In genomic region chr2:152174574-152174973, GRCh38 we compare ENCODE assay signal across 8 cellular contexts. TPM values are rescaled to one million over a fixed set of nuclear protein-coding genes. Genes with fewer than 3 reads are reported as not detected.
DNase-seq lines count a peak whose midpoint lies in the region; ATAC-seq and TF ChIP-seq lines count a peak whose summit lies in the region.

No MANE protein-coding gene starts in this region.

- DNase-seq in GM23248 = no peak
- DNase-seq in glutamatergic neuron = no peak
- DNase-seq in activated CD8-positive, alpha-beta memory T cell treated with anti-CD3 and anti-CD28 coated beads for 24 hours = no peak
- no peak for DNase-seq in NCI-H146 treated with DMSO at 0.1 percent for 48 hours (lab: John Stamatoyannopoulos, UW; ENCODE audit: unreplicated experiment)

- H3K9me3 Mint-ChIP-seq in glutamatergic neuron (ENCODE audit: unreplicated experiment) = peaks cover 2% of the 10 kb centered on the region

- H3K36me3 ChIP-seq in GM23248 (ENCODE audit: low read depth) (no peaks in the 10 kb centered on the region), skeletal muscle satellite cell (ENCODE audit: insufficient read depth, low read length) (no peaks in the 10 kb centered on the region)

- H3K27ac ChIP-seq in GM23248 = 0 out of 2 replicates have a peak overlapping the region, but pooled peaks have one; percentile 92
- H3K27ac ChIP-seq in VCaP = peak overlapping the region; percentile 96

- peaks cover 2% of the 10 kb centered on the region for H3K4me1 Mint-ChIP-seq in glutamatergic neuron (ENCODE audit: low read depth, unreplicated experiment)

- ATAC-seq in HG03460 (IDR thresholded peaks at IDR 0.05; ENCODE audit: unreplicated experiment) (no peak), HG03354 (IDR thresholded peaks at IDR 0.05; ENCODE audit: poor library complexity, severe bottlenecking, unreplicated experiment) (no peak)

- H3K9ac ChIP-seq in GM23248 (peak overlapping the region; percentile 90), skeletal muscle satellite cell (ENCODE audit: low read depth, low read length) (peak overlapping the region; percentile 98)

- H3K79me2 ChIP-seq in GM23248 (ENCODE audit: insufficient read depth) = peaks cover 56% of the 10 kb centered on the region

- no peaks in the 10 kb centered on the region for H3K9me2 ChIP-seq in GM23248 (ENCODE audit: insufficient read depth)

- 2% methylated on average over 7 of the region's 7 CpGs for WGBS in GM23248 (ENCODE audit: low coverage in 1 of 2, low lambda C conversion rate in 2 of 2, missing lambda C conversion rate in 2 of 2), 2 experiments

- H3K4me2 ChIP-seq in GM23248 (ENCODE audit: unreplicated experiment) (peak overlapping the region; percentile 94), skeletal muscle satellite cell (ENCODE audit: low read length) (peak overlapping the region; percentile 88)

- peaks cover 22% of the 10 kb centered on the region for H3F3A ChIP-seq in GM23248 (ENCODE audit: insufficient read depth)

- H3K4me3 Mint-ChIP-seq in glutamatergic neuron (ENCODE audit: unreplicated experiment) = peak overlapping the region; percentile 96

- TF ChIP-seq CTCF in VCaP (conservative IDR thresholded peaks at IDR 0.05) (no peak), glutamatergic neuron (IDR thresholded peaks at IDR 0.05; ENCODE audit: partially characterized antibody, unreplicated experiment) (no peak)

- no peaks in the 10 kb centered on the region for H3K27me3 ChIP-seq in GM23248 (replicated peaks; ENCODE audit: insufficient read depth)
- H3K27me3 ChIP-seq in skeletal muscle satellite cell (ENCODE audit: control insufficient read depth, insufficient read depth, low read length) = no peaks in the 10 kb centered on the region

- in situ Hi-C loops in GM23248 (cut with MboI) = no loop called here

- H4K20me1 ChIP-seq in GM23248 (ENCODE audit: insufficient read depth) = no peaks in the 10 kb centered on the region

- H3K4me1 ChIP-seq in GM23248 (ENCODE audit: insufficient read depth) = peaks cover 18% of the 10 kb centered on the region
- peaks cover 24% of the 10 kb centered on the region for H3K4me1 ChIP-seq in skeletal muscle satellite cell (ENCODE audit: control insufficient read depth, insufficient read depth, low read length)

- H3K4me3 ChIP-seq in GM23248 = peak overlapping the region; percentile 93
- H3K4me3 ChIP-seq in skeletal muscle satellite cell (ENCODE audit: low read length) = peak overlapping the region; percentile 86

- H3K36me3 Mint-ChIP-seq in glutamatergic neuron (ENCODE audit: unreplicated experiment) = no peaks in the 10 kb centered on the region

- H3K27ac Mint-ChIP-seq in glutamatergic neuron (ENCODE audit: unreplicated experiment) = peak overlapping the region; percentile 99

- peaks cover 7% of the 10 kb centered on the region for H3K27me3 Mint-ChIP-seq in glutamatergic neuron (ENCODE audit: unreplicated experiment)

- peak overlapping the region; percentile 99 for H2AFZ ChIP-seq in GM23248

- H3K9me3 ChIP-seq in GM23248 (ENCODE audit: low read depth) (no peaks in the 10 kb centered on the region), skeletal muscle satellite cell (replicated peaks; ENCODE audit: low read length) (no peaks in the 10 kb centered on the region)

RNA-seq across cellular contexts. Expression of gene STAM2, which starts 1.0 kb away (rescaled TPM):
- 29.6 and 42.6 TPM in 2 replicates for total RNA-seq in GM23248 (2014; rRNA removed; shearing (Covaris generic))
- 14.7 and 14.9 TPM in 2 replicates for polyA plus RNA-seq in GM23248 (2016; fragmentation: Nextera tagmentation; extraction: Ambion mirVana)
- total RNA-seq in glutamatergic neuron (ENCODE audit: unreplicated experiment) = 25.1 TPM
- total RNA-seq in skeletal muscle satellite cell (2012; rRNA removed) = 24.6 and 26.9 TPM in 2 replicates
